In the genomic region with DNA sequence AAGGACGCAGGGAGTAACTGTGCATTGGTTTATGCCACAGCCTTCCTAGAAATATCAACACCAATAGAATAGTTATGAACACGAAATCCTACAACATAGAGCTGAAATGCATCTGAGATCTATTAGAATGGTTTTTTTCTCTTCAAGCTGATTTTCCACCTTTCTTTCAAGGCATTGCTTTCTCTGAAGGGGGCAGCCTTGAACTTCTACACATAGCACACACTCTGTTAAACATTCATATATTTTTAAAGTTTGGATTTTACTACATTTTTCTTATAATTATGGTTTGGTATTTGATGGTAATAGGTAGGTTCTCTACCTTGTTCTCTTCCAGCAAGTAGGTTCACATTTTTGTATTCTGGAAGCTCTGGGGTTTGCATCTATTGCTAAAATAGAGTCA, we compare ENCODE assay signal across 20 cellular contexts.
DNase-seq lines count a peak whose midpoint lies in the region; ATAC-seq, FAIRE-seq and TF ChIP-seq lines count a peak whose summit lies in the region.
"Had no signal": no experiment of that assay in that cellular context is flagged by ENCODE, and none has a peak within 500 bp of the region (broad histone marks: within the 10 kb centered on the region; RNA-seq: fewer than 3 reads in every experiment).

No MANE protein-coding gene starts in this region.

- WGBS in trophoblast cell (ENCODE audit: extremely low coverage, insufficient coverage, insufficient read length) = no CpG with 5 or more reads among the region's 2 CpGs

- no peak overlapping the region for H4K12ac ChIP-seq in trophoblast cell (ENCODE audit: low read depth, low read length)

- ATAC-seq in GM18498 (IDR thresholded peaks at IDR 0.05; ENCODE audit: unreplicated experiment) = no peak
- ATAC-seq: A549 had no signal

- TF ChIP-seq CTCF in BJ (IDR thresholded peaks at IDR 0.05; ENCODE audit: insufficient read depth, low read depth, low read length) = 0 out of 2 replicates have a peak, but pooled peaks have one; percentile 13
- TF ChIP-seq CTCF in HFFc6 (IDR thresholded peaks at IDR 0.05) = peak; percentile 43
- peak; percentile 10 for TF ChIP-seq CTCF in epithelial cell of esophagus (IDR thresholded peaks at IDR 0.05; ENCODE audit: insufficient read depth, low read depth, low read length, missing control alignments)
- TF ChIP-seq CTCF in osteoblast (IDR thresholded peaks at IDR 0.05; ENCODE audit: extremely low read depth, low read depth, low read length) = peak; percentile 11
- no peak for TF ChIP-seq CTCF in D721Med (IDR thresholded peaks at IDR 0.05; ENCODE audit: insufficient read depth, missing control alignments)
- TF ChIP-seq CTCF in type B pancreatic cell (conservative IDR thresholded peaks at IDR 0.05) = no peak

- H2AK5ac ChIP-seq in trophoblast cell (ENCODE audit: low read length) = no peak overlapping the region

- H3K27ac ChIP-seq in osteoblast (ENCODE audit: low read depth, low read length) = no peak overlapping the region
- no peak overlapping the region for H3K27ac ChIP-seq in trophoblast cell (ENCODE audit: low read depth, low read length)
- H3K27ac ChIP-seq: A549 had no signal

- DNase-seq in BJ (ENCODE audit: low read depth) (no peak), HFFc6 (peak; percentile 15), epithelial cell of esophagus (ENCODE audit: low read depth) (no peak), osteoblast (ENCODE audit: insufficient read length, low spot score, missing footprints) (no peak), D721Med (ENCODE audit: insufficient read length, low spot score) (no peak), type B pancreatic cell (ENCODE audit: extremely low spot score, unreplicated experiment) (no peak), trophoblast cell (no peak)
- DNase-seq: AML-193; Caco-2; CD4-positive, CD25-positive, alpha-beta regulatory T cell; H7; Karpas-422; MG63; NCI-H1092; NCI-H146; NCI-H2081; NCI-H524; SIG-M5 had no signal

- H4K8ac ChIP-seq in trophoblast cell (ENCODE audit: low read depth, low read length) = no peak overlapping the region

- H3K79me2 ChIP-seq in osteoblast (ENCODE audit: insufficient read depth, low read length) (no peaks in the 10 kb centered on the region), trophoblast cell (ENCODE audit: control insufficient read depth, insufficient read depth, low read length, poor library complexity) (no peaks in the 10 kb centered on the region)

- no peak overlapping the region for H3K14ac ChIP-seq in trophoblast cell (ENCODE audit: low read length)

- H3K4me1 Mint-ChIP-seq in HFFc6 (ENCODE audit: low read depth) = peaks cover 8% of the 10 kb centered on the region; the same call in 1 of the 2 replicates
- no peaks in the 10 kb centered on the region for H3K4me1 Mint-ChIP-seq in type B pancreatic cell (ENCODE audit: unreplicated experiment)
- H3K4me1 Mint-ChIP-seq: CD4-positive, CD25-positive, alpha-beta regulatory T cell had no signal

- H3K4me3 Mint-ChIP-seq in HFFc6 (no peak overlapping the region), type B pancreatic cell (no peak overlapping the region)
- H3K4me3 Mint-ChIP-seq: CD4-positive, CD25-positive, alpha-beta regulatory T cell had no signal

- no peak overlapping the region for H2AFZ ChIP-seq in osteoblast (ENCODE audit: low read length)
- H2AFZ ChIP-seq in trophoblast cell (ENCODE audit: insufficient read depth, low read length, poor library complexity) = no peak overlapping the region

- no peak overlapping the region for H3K4ac ChIP-seq in trophoblast cell (ENCODE audit: low read depth, low read length)

- H3K36me3 ChIP-seq in BJ (ENCODE audit: control insufficient read depth, insufficient read depth, low read length) (no peaks in the 10 kb centered on the region), osteoblast (ENCODE audit: insufficient read depth, low read length) (no peaks in the 10 kb centered on the region), trophoblast cell (ENCODE audit: control insufficient read depth in 1 of 2, insufficient read depth in 2 of 2, low read length in 2 of 2) (no peaks in the 10 kb centered on the region)
- H3K36me3 ChIP-seq: MG63 had no signal

- H3K23ac ChIP-seq in trophoblast cell (ENCODE audit: low read length) = no peak overlapping the region

- no peak overlapping the region for H3K18ac ChIP-seq in trophoblast cell (ENCODE audit: low read length)

- H3K4me1 ChIP-seq in osteoblast (ENCODE audit: insufficient read depth, low read length) (no peaks in the 10 kb centered on the region), trophoblast cell (ENCODE audit: control insufficient read depth in 1 of 2, insufficient read depth in 2 of 2, low read length in 2 of 2) (no peaks in the 10 kb centered on the region)
- H3K4me1 ChIP-seq: A549, Caco-2 had no signal

- H3K9me3 ChIP-seq in osteoblast (ENCODE audit: low read depth, low read length) (no peaks in the 10 kb centered on the region), trophoblast cell (ENCODE audit: insufficient read depth, low read depth, low read length) (no peaks in the 10 kb centered on the region)
- H3K9me3 ChIP-seq: A549 had no signal

- H3K9me3 Mint-ChIP-seq in HFFc6 = peaks cover 4% of the 10 kb centered on the region
- H3K9me3 Mint-ChIP-seq in type B pancreatic cell = no peaks in the 10 kb centered on the region

- H3K27me3 Mint-ChIP-seq in HFFc6 (ENCODE audit: insufficient read depth) (peaks cover 5% of the 10 kb centered on the region; the same call in 1 of the 2 replicates), type B pancreatic cell (no peaks in the 10 kb centered on the region)
- H3K27me3 Mint-ChIP-seq: CD4-positive, CD25-positive, alpha-beta regulatory T cell had no signal

- H3K4me3 ChIP-seq in BJ (ENCODE audit: low read depth, low read length) (no peak overlapping the region), epithelial cell of esophagus (ENCODE audit: low read length) (no peak overlapping the region), osteoblast (ENCODE audit: insufficient read depth, low read length) (no peak overlapping the region), trophoblast cell (ENCODE audit: low read depth, low read length) (no peak overlapping the region)
- H3K4me3 ChIP-seq: A549, MG63 had no signal

- H3K27me3 ChIP-seq in BJ (ENCODE audit: control insufficient read depth, insufficient read depth, low read length) (no peaks in the 10 kb centered on the region), osteoblast (ENCODE audit: insufficient read depth, low read length) (no peaks in the 10 kb centered on the region), trophoblast cell (ENCODE audit: insufficient read depth, low read length) (no peaks in the 10 kb centered on the region)
- H3K27me3 ChIP-seq: MG63 had no signal

- H4K91ac ChIP-seq in trophoblast cell (ENCODE audit: low read depth, low read length) = no peak overlapping the region

- FAIRE-seq in D721Med (lab: Jason Lieb, UNC) = no peak
- FAIRE-seq: A549 had no signal

- H3K27ac Mint-ChIP-seq in HFFc6 (no peak overlapping the region), type B pancreatic cell (no peak overlapping the region)
- H3K27ac Mint-ChIP-seq: CD4-positive, CD25-positive, alpha-beta regulatory T cell had no signal

- POLR2A ChIA-PET in BJ (lab: Charles Lee) = no interaction called here

- no peaks in the 10 kb centered on the region for H3K79me1 ChIP-seq in trophoblast cell (ENCODE audit: low read length)

- H3K9ac ChIP-seq in trophoblast cell (ENCODE audit: low read length) = no peak overlapping the region

- no peaks in the 10 kb centered on the region for H4K20me1 ChIP-seq in osteoblast (ENCODE audit: insufficient read depth, low read length)

- H3K36me3 Mint-ChIP-seq in HFFc6 (ENCODE audit: low read depth) (peaks cover 3% of the 10 kb centered on the region; the same call in 1 of the 2 replicates), type B pancreatic cell (no peaks in the 10 kb centered on the region)
- H3K36me3 Mint-ChIP-seq: CD4-positive, CD25-positive, alpha-beta regulatory T cell had no signal

- CTCF ChIA-PET in BJ (lab: Yijun Ruan, JAX) = interaction anchor here (1.3 to 1.5 kb wide), 2 partner anchors 15 to 310 kb away, joined by 3 to 4 read pairs; no protein-coding TSS in a partner anchor

- H2BK12ac ChIP-seq in trophoblast cell (ENCODE audit: low read length) = no peak overlapping the region

- H2BK120ac ChIP-seq in trophoblast cell (ENCODE audit: insufficient read depth, low read length, poor library complexity) = no peak overlapping the region

- no peak overlapping the region for H2BK5ac ChIP-seq in trophoblast cell (ENCODE audit: low read depth, low read length, poor library complexity)

- H3K4me2 ChIP-seq in osteoblast (ENCODE audit: insufficient read depth, low read length) (no peak overlapping the region), trophoblast cell (ENCODE audit: low read length) (no peak overlapping the region)
- H3K4me2 ChIP-seq: A549 had no signal

Comparison
In these comparisons a context has a peak if more than half of its experiments do, and no peak if none do; other contexts are left out.
1. CTCF ChIP-seq: peak in BJ (single experiment), HFFc6 (single experiment), epithelial cell of esophagus (single experiment) and osteoblast (single experiment); none in D721Med (single experiment) and type B pancreatic cell (single experiment).